ENCODE assay signal across 13 cellular contexts in the genomic region with DNA sequence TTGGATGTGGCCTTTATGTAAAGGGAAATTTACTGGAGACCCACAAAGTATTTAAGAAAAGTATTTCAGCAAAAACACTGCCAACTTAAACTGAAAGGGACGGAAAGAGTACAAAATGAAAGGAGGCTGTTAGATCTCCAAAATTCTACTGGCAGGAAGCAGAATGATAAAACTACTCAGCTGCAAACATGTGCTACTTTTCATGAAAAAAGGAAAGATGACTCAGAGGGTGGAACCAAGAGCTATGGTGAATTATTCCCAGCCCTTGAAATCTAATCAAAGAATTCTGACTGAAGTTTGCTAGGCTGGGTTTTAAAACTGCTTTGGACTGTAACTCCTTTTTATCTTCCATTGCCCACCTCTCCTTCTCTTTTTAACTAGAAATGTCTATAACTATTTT. TPM values are rescaled to one million over a fixed set of nuclear protein-coding genes. Genes with fewer than 3 reads are reported as not detected.
A peak's percentile ranks its signal among the peaks of the same experiment; 100 is the strongest.
DNase-seq lines count a peak whose midpoint lies in the region; ATAC-seq and TF ChIP-seq lines count a peak whose summit lies in the region.
"Had no signal": no experiment of that assay in that cellular context is flagged by ENCODE, and none has a peak within 500 bp of the region (broad histone marks: within the 10 kb centered on the region; RNA-seq: fewer than 3 reads in every experiment).

No MANE protein-coding gene starts in this region.

- no peaks in the 10 kb centered on the region for H3K4me1 Mint-ChIP-seq in CD4-positive, alpha-beta T cell (ENCODE audit: low read depth)

- CTCF ChIA-PET in CD4-positive, alpha-beta T cell (lab: Charles Lee), result interaction anchor here (0.7 to 3.3 kb wide), 3 partner anchors 74 to 347 kb away, joined by 3 to 9 read pairs (median 3); partner anchors contain the start of gene WDR41
- CTCF ChIA-PET in PC-3 (lab: Charles Lee), result interaction anchor here (0.6 to 0.9 kb wide), 2 partner anchors 346 to 742 kb away, joined by 3 to 4 read pairs; no protein-coding TSS in a partner anchor

- H4K20me1 ChIP-seq in PC-3 (ENCODE audit: low read length), result no peaks in the 10 kb centered on the region

- H3K4me3 Mint-ChIP-seq in CD4-positive, alpha-beta T cell, result no peak overlapping the region

- no peak for TF ChIP-seq POLR2A in erythroblast (IDR thresholded peaks at IDR 0.05; ENCODE audit: low read length)

- no peak overlapping the region for H3K27ac ChIP-seq in CD4-positive, alpha-beta T cell (ENCODE audit: low read depth, low read length)
- H3K27ac ChIP-seq in PC-3 (ENCODE audit: low read length) (no peak overlapping the region), cingulate gyrus (ENCODE audit: low read depth, low read length) (peak overlapping the region; percentile 31)

- no peaks in the 10 kb centered on the region for H3K79me2 ChIP-seq in PC-3 (ENCODE audit: low read length)

- no peaks in the 10 kb centered on the region for H3K27me3 ChIP-seq in CD4-positive, alpha-beta T cell (ENCODE audit: control insufficient read depth, insufficient read depth, low read length)
- no peaks in the 10 kb centered on the region for H3K27me3 ChIP-seq in PC-3 (ENCODE audit: low read length)
- H3K27me3 ChIP-seq: neutrophil had no signal

- H3K4me3 ChIP-seq in PC-3 (ENCODE audit: low read length), result no peak overlapping the region

- no peaks in the 10 kb centered on the region for H3K36me3 ChIP-seq in PC-3 (ENCODE audit: low read depth, low read length)
- H3K36me3 ChIP-seq: neutrophil had no signal

- ATAC-seq in CD4-positive, alpha-beta T cell (ENCODE audit: poor library complexity), result peak; percentile 63
- ATAC-seq in PC-3 (peak; percentile 60), GM18909 (IDR thresholded peaks at IDR 0.05; ENCODE audit: poor library complexity, unreplicated experiment) (no peak), GM19467 (IDR thresholded peaks at IDR 0.05; ENCODE audit: unreplicated experiment) (no peak)
- ATAC-seq: Panc1 had no signal

- H3K9ac ChIP-seq in PC-3 (ENCODE audit: low read length), result no peak overlapping the region

- peaks cover 9% of the 10 kb centered on the region for H3K4me1 ChIP-seq in PC-3 (ENCODE audit: insufficient read depth, low read length)

- POLR2A ChIA-PET in CD4-positive, alpha-beta T cell (lab: Charles Lee), result interaction anchor here (1.6 to 1.7 kb wide), 2 partner anchors 9 to 347 kb away, joined by 6 to 9 read pairs; partner anchors contain the start of gene WDR41
- POLR2A ChIA-PET in PC-3 (lab: Charles Lee; ENCODE audit: unreplicated experiment), result no interaction called here

- H3K27me3 Mint-ChIP-seq in CD4-positive, alpha-beta T cell, result no peaks in the 10 kb centered on the region

- no peak overlapping the region for H2AFZ ChIP-seq in PC-3 (ENCODE audit: low read length)

- intact Hi-C loops in CD4-positive, alpha-beta T cell (cut with DNase I, micrococcal nuclease), result loop anchor here (1.0 to 5.0 kb wide), 4 partner anchors 92 to 347 kb away; partner anchors contain the start of gene WDR41 (in 1 of the 2)
- intact Hi-C loops in PC-3 (cut with micrococcal nuclease), result loop anchor here (2.0 kb wide), 1 partner anchor 285 kb away; no protein-coding TSS in a partner anchor

- no peak for TF ChIP-seq CTCF in CD4-positive, alpha-beta T cell (IDR thresholded peaks at IDR 0.05)
- TF ChIP-seq CTCF in PC-3 (conservative IDR thresholded peaks at IDR 0.05; ENCODE audit: low read depth, low read length), result no peak

- no peaks in the 10 kb centered on the region for H3K9me3 ChIP-seq in CD4-positive, alpha-beta T cell (ENCODE audit: control insufficient read depth, low read length)
- no peaks in the 10 kb centered on the region for H3K9me3 ChIP-seq in PC-3 (ENCODE audit: low read length)
- H3K9me3 ChIP-seq: neutrophil had no signal

- no peaks in the 10 kb centered on the region for H3K36me3 Mint-ChIP-seq in CD4-positive, alpha-beta T cell (ENCODE audit: low read depth)

- no peak overlapping the region for H3K4me2 ChIP-seq in PC-3 (ENCODE audit: low read length)

- no TSS peak for BruUV-seq in PC-3 (replicated peaks; lab: Mats Ljungman, UMichigan)

- no peaks in the 10 kb centered on the region for H3F3A ChIP-seq in PC-3 (ENCODE audit: low read length, unreplicated experiment)

- no peaks in the 10 kb centered on the region for H3K9me2 ChIP-seq in PC-3 (replicated peaks; ENCODE audit: low read length)

- H3K27ac Mint-ChIP-seq in CD4-positive, alpha-beta T cell, result no peak overlapping the region

- no peaks in the 10 kb centered on the region for H3K9me3 Mint-ChIP-seq in CD4-positive, alpha-beta T cell

- DNase-seq in CD4-positive, alpha-beta T cell, result no peak
- DNase-seq in PC-3, result peak; percentile 52
- DNase-seq in putamen (ENCODE audit: low spot score), result peak; percentile 46
- DNase-seq in erythroblast (lab: John Stamatoyannopoulos, UW), result no peak
- no peak for DNase-seq in NCI-H2227 (lab: John Stamatoyannopoulos, UW; ENCODE audit: unreplicated experiment)
- DNase-seq: central memory CD4-positive, alpha-beta T cell; MV-4-11; NCI-H2227 treated with DMSO at 0.1 percent for 48 hours had no signal

RNA-seq across cellular contexts. Expression of gene ZBED3, which starts 58.6 kb away (rescaled TPM):
- total RNA-seq in CD4-positive, alpha-beta T cell, result 1 to 10 TPM; 3.0 to 3.7 TPM
- 1.3 and 9.8 TPM in 2 replicates for total RNA-seq in PC-3 (2014; rRNA removed)

Comparison
In these comparisons a context has a peak if more than half of its experiments do, and no peak if none do; other contexts are left out.
1. ATAC-seq: peak in CD4-positive, alpha-beta T cell (single experiment) and PC-3 (single experiment); none in GM18909 (single experiment) and GM19467 (single experiment).
2. DNase-seq: peak in PC-3 (single experiment) and putamen (single experiment); none in CD4-positive, alpha-beta T cell (0 of 10), erythroblast (0 of 2) and NCI-H2227 (single experiment).